Comparison of ENCODE assay signal across 37 cellular contexts in the genomic region with DNA sequence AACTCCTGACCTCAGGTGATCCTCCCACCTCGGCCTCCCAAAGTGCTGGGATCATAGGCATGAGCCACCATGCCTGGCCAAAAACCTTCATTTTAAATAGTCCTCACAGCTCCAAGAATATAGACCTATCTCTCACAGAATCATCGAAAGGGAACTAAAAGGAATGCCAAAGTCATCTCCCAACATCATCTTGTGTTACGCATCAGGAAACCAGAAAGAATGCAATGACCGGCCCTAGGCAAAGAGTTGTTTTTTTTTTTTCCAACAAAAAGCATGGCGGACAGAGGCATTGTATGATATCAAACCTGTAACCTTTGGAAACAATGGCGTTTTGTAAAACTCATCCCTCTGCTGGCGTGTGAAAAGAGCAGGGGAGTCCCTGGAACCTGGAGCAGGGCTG.
"Had no signal": no experiment of that assay in that cellular context is flagged by ENCODE, and none has a peak within 500 bp of the region (broad histone marks: within the 10 kb centered on the region; RNA-seq: fewer than 3 reads in every experiment).

No MANE protein-coding gene starts in this region.

- H3K4me3 ChIP-seq: ascending aorta, cardiac muscle cell had no signal

- H3K27ac ChIP-seq: ascending aorta, cardiac muscle cell, VCaP had no signal

- H3K4me1 Mint-ChIP-seq: activated CD4-positive, alpha-beta memory T cell treated with anti-CD3 and anti-CD28 coated beads, Interleukin-2, amount 10 ng/mL, durations not matched to agents 7 days and 5 days; activated CD4-positive, alpha-beta T cell treated with anti-CD3 and anti-CD28 coated beads, Interleukin-2, amount 10 ng/mL, durations not matched to agents 7 days and 5 days; activated CD8-positive, alpha-beta memory T cell treated with anti-CD3 and anti-CD28 coated beads, Interleukin-2, amount 10 ng/mL, durations not matched to agents 7 days and 5 days; activated naive CD4-positive, alpha-beta T cell treated with anti-CD3 and anti-CD28 coated beads, Interleukin-2, amount 10 ng/mL, durations not matched to agents 7 days and 5 days; activated naive CD4-positive, alpha-beta T cell treated with anti-CD3 and anti-CD28 coated beads, Interleukin-2, amount 50 U/mL, for 24 hours; activated naive CD8-positive, alpha-beta T cell treated with anti-CD3 and anti-CD28 coated beads, Interleukin-2, amount 10 ng/mL, durations not matched to agents 7 days and 5 days; activated naive CD8-positive, alpha-beta T cell treated with anti-CD3 and anti-CD28 coated beads, Interleukin-2, amount 50 U/mL, for 24 hours; brain; central memory CD8-positive, alpha-beta T cell had no signal

- H3K36me3 Mint-ChIP-seq: activated CD8-positive, alpha-beta memory T cell treated with anti-CD3 and anti-CD28 coated beads, Interleukin-2, amount 10 ng/mL, durations not matched to agents 7 days and 5 days; activated naive CD4-positive, alpha-beta T cell treated with anti-CD3 and anti-CD28 coated beads, Interleukin-2, amount 50 U/mL, for 24 hours; activated naive CD8-positive, alpha-beta T cell treated with anti-CD3 and anti-CD28 coated beads, Interleukin-2, amount 10 ng/mL, durations not matched to agents 7 days and 5 days; brain had no signal

- DNase-seq: activated CD4-positive, alpha-beta memory T cell treated with anti-CD3 and anti-CD28 coated beads, Interleukin-2, amount 10 ng/mL, durations not matched to agents 7 days and 5 days; activated CD4-positive, alpha-beta T cell treated with anti-CD3 and anti-CD28 coated beads for 1 hour; activated CD4-positive, alpha-beta T cell treated with anti-CD3 and anti-CD28 coated beads for 36 hours; activated CD4-positive, alpha-beta T cell treated with anti-CD3 and anti-CD28 coated beads for 48 hours; activated CD4-positive, alpha-beta T cell treated with anti-CD3 and anti-CD28 coated beads, Interleukin-2, amount 10 ng/mL, durations not matched to agents 7 days and 5 days; activated CD4-positive, alpha-beta T cell treated with anti-CD3 and anti-CD28 coated beads, Interleukin-2, amount 50 U/mL, for 48 hours; activated CD4-positive, CD25-positive, alpha-beta regulatory T cell; activated CD8-positive, alpha-beta memory T cell treated with anti-CD3 and anti-CD28 coated beads for 24 hours; activated CD8-positive, alpha-beta memory T cell treated with anti-CD3 and anti-CD28 coated beads, Interleukin-2, amount 10 ng/mL, durations not matched to agents 7 days and 5 days; activated CD8-positive, alpha-beta memory T cell treated with anti-CD3 and anti-CD28 coated beads, Interleukin-2, amount 50 U/mL, for 48 hours; activated CD8-positive, alpha-beta T cell treated with anti-CD3 and anti-CD28 coated beads, Interleukin-2, amount 10 ng/mL, durations not matched to agents 7 days and 5 days; activated effector memory CD4-positive, alpha-beta T cell treated with Interleukin-2 at 50 U/mL for 16 hours; activated gamma-delta T cell; activated naive CD4-positive, alpha-beta T cell treated with anti-CD3 and anti-CD28 coated beads, Interleukin-2, amount 10 ng/mL, durations not matched to agents 7 days and 5 days; activated naive CD4-positive, alpha-beta T cell treated with Interleukin-2 at 50 U/mL for 16 hours; activated naive CD8-positive, alpha-beta T cell treated with anti-CD3 and anti-CD28 coated beads, Interleukin-2, amount 10 ng/mL, durations not matched to agents 7 days and 5 days; activated naive CD8-positive, alpha-beta T cell treated with anti-CD3 and anti-CD28 coated beads, Interleukin-2, amount 50 U/mL, for 24 hours; activated T-cell treated with anti-CD3 and anti-CD28 coated beads, Interleukin-2, amount 50 U/mL, for 24 hours; activated T-cell treated with anti-CD3 and anti-CD28 coated beads, Interleukin-2, amount 50 U/mL, for 48 hours; amygdala; anterior cingulate cortex; caudate nucleus; cerebellar nuclear complex; T-helper 1 cell; T-helper 2 cell; T-helper 9 cell had no signal

- H3K27me3 ChIP-seq: ascending aorta, cardiac muscle cell had no signal

- H3K27me3 Mint-ChIP-seq: activated CD4-positive, alpha-beta memory T cell treated with anti-CD3 and anti-CD28 coated beads, Interleukin-2, amount 10 ng/mL, durations not matched to agents 7 days and 5 days; activated CD4-positive, alpha-beta T cell treated with anti-CD3 and anti-CD28 coated beads for 36 hours; activated CD4-positive, alpha-beta T cell treated with anti-CD3 and anti-CD28 coated beads, Interleukin-2, amount 10 ng/mL, durations not matched to agents 7 days and 5 days; activated naive CD4-positive, alpha-beta T cell treated with anti-CD3 and anti-CD28 coated beads, Interleukin-2, amount 50 U/mL, for 24 hours; activated naive CD8-positive, alpha-beta T cell; activated naive CD8-positive, alpha-beta T cell treated with anti-CD3 and anti-CD28 coated beads, Interleukin-2, amount 10 ng/mL, durations not matched to agents 7 days and 5 days; activated T-cell treated with anti-CD3 and anti-CD28 coated beads, Interleukin-2, amount 50 U/mL, for 24 hours; central memory CD8-positive, alpha-beta T cell had no signal

- ATAC-seq: activated CD4-positive, alpha-beta T cell treated with anti-CD3 and anti-CD28 coated beads for 36 hours; activated CD4-positive, CD25-positive, alpha-beta regulatory T cell treated with anti-CD3 and anti-CD28 coated beads, Interleukin-2, amount 50 U/mL, for 24 hours; activated CD8-positive, alpha-beta memory T cell treated with anti-CD3 and anti-CD28 coated beads, Interleukin-2, amount 10 ng/mL, durations not matched to agents 7 days and 5 days; activated CD8-positive, alpha-beta T cell treated with anti-CD3 and anti-CD28 coated beads, Interleukin-2, amount 10 ng/mL, durations not matched to agents 7 days and 5 days; activated naive CD8-positive, alpha-beta T cell treated with anti-CD3 and anti-CD28 coated beads, Interleukin-2, amount 50 U/mL, for 24 hours had no signal

- H3K27ac Mint-ChIP-seq: activated CD4-positive, alpha-beta memory T cell treated with anti-CD3 and anti-CD28 coated beads, Interleukin-2, amount 10 ng/mL, durations not matched to agents 7 days and 5 days; activated CD4-positive, alpha-beta T cell treated with anti-CD3 and anti-CD28 coated beads for 36 hours; activated CD4-positive, alpha-beta T cell treated with anti-CD3 and anti-CD28 coated beads, Interleukin-2, amount 10 ng/mL, durations not matched to agents 7 days and 5 days; activated CD8-positive, alpha-beta memory T cell treated with anti-CD3 and anti-CD28 coated beads, Interleukin-2, amount 10 ng/mL, durations not matched to agents 7 days and 5 days; activated CD8-positive, alpha-beta T cell treated with anti-CD3 and anti-CD28 coated beads, Interleukin-2, amount 10 ng/mL, durations not matched to agents 7 days and 5 days; activated naive CD4-positive, alpha-beta T cell treated with anti-CD3 and anti-CD28 coated beads, Interleukin-2, amount 10 ng/mL, durations not matched to agents 7 days and 5 days; activated naive CD4-positive, alpha-beta T cell treated with anti-CD3 and anti-CD28 coated beads, Interleukin-2, amount 50 U/mL, for 24 hours; activated naive CD8-positive, alpha-beta T cell; activated naive CD8-positive, alpha-beta T cell treated with anti-CD3 and anti-CD28 coated beads, Interleukin-2, amount 10 ng/mL, durations not matched to agents 7 days and 5 days; activated naive CD8-positive, alpha-beta T cell treated with anti-CD3 and anti-CD28 coated beads, Interleukin-2, amount 50 U/mL, for 24 hours; activated T-cell treated with anti-CD3 and anti-CD28 coated beads, Interleukin-2, amount 50 U/mL, for 24 hours; activated T-helper 2 cell treated with anti-CD3 and anti-CD28 coated beads, Interferon-gamma antibody, Interleukin-2, Interleukin-4, amounts not matched to agents 10 μg/mL and 5 μg/mL and 100 μg/mL, durations not matched to agents 14 hours and 24 hours and 36 hours; T-helper 1 cell treated with Interleukin-12 subunit alpha and Interleukin-12 subunit beta and Interleukin-4 antibody, amounts not matched to agents 30 μg/mL and 1 μg/mL, for 36 hours; T-helper 2 cell treated with Interferon-gamma antibody and Interleukin-4, amounts not matched to agents 5 μg/mL and 100 μg/mL, for 36 hours had no signal

- H3K36me3 ChIP-seq: ascending aorta, cardiac muscle cell had no signal

- H3K9me3 ChIP-seq: ascending aorta had no signal

- H3K4me3 Mint-ChIP-seq: activated CD4-positive, alpha-beta memory T cell treated with anti-CD3 and anti-CD28 coated beads, Interleukin-2, amount 10 ng/mL, durations not matched to agents 7 days and 5 days; activated CD4-positive, alpha-beta T cell treated with anti-CD3 and anti-CD28 coated beads for 36 hours; activated CD4-positive, alpha-beta T cell treated with anti-CD3 and anti-CD28 coated beads, Interleukin-2, amount 10 ng/mL, durations not matched to agents 7 days and 5 days; activated CD8-positive, alpha-beta memory T cell treated with anti-CD3 and anti-CD28 coated beads, Interleukin-2, amount 10 ng/mL, durations not matched to agents 7 days and 5 days; activated CD8-positive, alpha-beta T cell treated with anti-CD3 and anti-CD28 coated beads, Interleukin-2, amount 10 ng/mL, durations not matched to agents 7 days and 5 days; activated naive CD4-positive, alpha-beta T cell treated with anti-CD3 and anti-CD28 coated beads, Interleukin-2, amount 10 ng/mL, durations not matched to agents 7 days and 5 days; activated naive CD4-positive, alpha-beta T cell treated with anti-CD3 and anti-CD28 coated beads, Interleukin-2, amount 50 U/mL, for 24 hours; activated naive CD8-positive, alpha-beta T cell; activated naive CD8-positive, alpha-beta T cell treated with anti-CD3 and anti-CD28 coated beads, Interleukin-2, amount 10 ng/mL, durations not matched to agents 7 days and 5 days; activated naive CD8-positive, alpha-beta T cell treated with anti-CD3 and anti-CD28 coated beads, Interleukin-2, amount 50 U/mL, for 24 hours; activated T-cell treated with anti-CD3 and anti-CD28 coated beads, Interleukin-2, amount 50 U/mL, for 24 hours; brain; central memory CD8-positive, alpha-beta T cell; T-helper 1 cell treated with Interleukin-12 subunit alpha and Interleukin-12 subunit beta and Interleukin-4 antibody, amounts not matched to agents 30 μg/mL and 1 μg/mL, for 36 hours; T-helper 2 cell treated with Interferon-gamma antibody and Interleukin-4, amounts not matched to agents 5 μg/mL and 100 μg/mL, for 36 hours had no signal

- H3K9me3 Mint-ChIP-seq: activated CD4-positive, alpha-beta memory T cell treated with anti-CD3 and anti-CD28 coated beads, Interleukin-2, amount 10 ng/mL, durations not matched to agents 7 days and 5 days; activated naive CD4-positive, alpha-beta T cell treated with anti-CD3 and anti-CD28 coated beads, Interleukin-2, amount 10 ng/mL, durations not matched to agents 7 days and 5 days; activated naive CD4-positive, alpha-beta T cell treated with anti-CD3 and anti-CD28 coated beads, Interleukin-2, amount 50 U/mL, for 24 hours; activated naive CD8-positive, alpha-beta T cell treated with anti-CD3 and anti-CD28 coated beads, Interleukin-2, amount 50 U/mL, for 24 hours; activated T-cell treated with anti-CD3 and anti-CD28 coated beads, Interleukin-2, amount 50 U/mL, for 24 hours; activated T-helper 2 cell treated with anti-CD3 and anti-CD28 coated beads, Interferon-gamma antibody, Interleukin-2, Interleukin-4, amounts not matched to agents 10 μg/mL and 5 μg/mL and 100 μg/mL, durations not matched to agents 14 hours and 24 hours and 36 hours; central memory CD8-positive, alpha-beta T cell; T-helper 2 cell treated with Interferon-gamma antibody and Interleukin-4, amounts not matched to agents 5 μg/mL and 100 μg/mL, for 36 hours had no signal

- H3K4me1 ChIP-seq: ascending aorta had no signal
